8 cellular contexts compared by ENCODE assay signal in genomic region chr2:9629222-9630000, GRCh38. TPM values are rescaled to one million over a fixed set of nuclear protein-coding genes. Genes with fewer than 3 reads are reported as not detected.
DNase-seq lines count a peak whose midpoint lies in the region; ATAC-seq and TF ChIP-seq lines count a peak whose summit lies in the region.

No MANE protein-coding gene starts in this region.

- TF ChIP-seq CTCF in WI38 (IDR thresholded peaks at IDR 0.05; ENCODE audit: low read depth, low read length), result no peak
- TF ChIP-seq CTCF in foreskin keratinocyte (conservative IDR thresholded peaks at IDR 0.05), result no peak

- peaks cover 30% of the 10 kb centered on the region for H3K27me3 Mint-ChIP-seq in activated naive CD4-positive, alpha-beta T cell treated with anti-CD3 and anti-CD28 coated beads, Interleukin-2, amount 10 ng/mL, durations not matched to agents 7 days and 5 days

- H3K4me1 Mint-ChIP-seq in activated naive CD4-positive, alpha-beta T cell treated with anti-CD3 and anti-CD28 coated beads, Interleukin-2, amount 10 ng/mL, durations not matched to agents 7 days and 5 days, result peaks cover 60% of the 10 kb centered on the region

- peak overlapping the region; percentile 61 for H3K27ac ChIP-seq in foreskin keratinocyte

- peak overlapping the region; percentile 90 for H3K4me3 ChIP-seq in WI38 (ENCODE audit: low read depth, low read length)

- H3K27me3 ChIP-seq in foreskin keratinocyte, result no peaks in the 10 kb centered on the region

- DNase-seq in activated naive CD4-positive, alpha-beta T cell treated with anti-CD3 and anti-CD28 coated beads, Interleukin-2, amount 10 ng/mL, durations not matched to agents 7 days and 5 days, result no peak
- no peak for DNase-seq in activated naive CD4-positive, alpha-beta T cell treated with anti-CD3 and anti-CD28 coated beads, Interleukin-2, amount 50 U/mL, for 16 hours
- peak in 1 of 2 donors; percentile 47 for DNase-seq in foreskin keratinocyte
- peak; percentile 53 for DNase-seq in renal cortical epithelial cell (ENCODE audit: low read depth)

- peak overlapping the region; percentile 97 for H3K4me3 Mint-ChIP-seq in activated naive CD4-positive, alpha-beta T cell treated with anti-CD3 and anti-CD28 coated beads, Interleukin-2, amount 10 ng/mL, durations not matched to agents 7 days and 5 days

- H3K36me3 Mint-ChIP-seq in activated naive CD4-positive, alpha-beta T cell treated with anti-CD3 and anti-CD28 coated beads, Interleukin-2, amount 10 ng/mL, durations not matched to agents 7 days and 5 days, result peaks cover 52% of the 10 kb centered on the region

- peak overlapping the region; percentile 93 for H3K27ac Mint-ChIP-seq in activated naive CD4-positive, alpha-beta T cell treated with anti-CD3 and anti-CD28 coated beads, Interleukin-2, amount 10 ng/mL, durations not matched to agents 7 days and 5 days

- ATAC-seq in foreskin keratinocyte (no peak), HG03469 (IDR thresholded peaks at IDR 0.05; ENCODE audit: unreplicated experiment) (no peak), GM18909 (IDR thresholded peaks at IDR 0.05; ENCODE audit: poor library complexity, unreplicated experiment) (no peak), HG03196 (IDR thresholded peaks at IDR 0.05; ENCODE audit: unreplicated experiment) (no peak)

- CTCF ChIA-PET in activated naive CD4-positive, alpha-beta T cell treated with anti-CD3 and anti-CD28 coated beads, Interleukin-2, amount 10 ng/mL, durations not matched to agents 7 days and 5 days (lab: Charles Lee), result interaction anchor here (1.2 to 2.0 kb wide), 7 partner anchors 9 to 141 kb away, joined by 3 to 6 read pairs (median 5); partner anchors contain the start of gene ADAM17

- H3K4me1 ChIP-seq in foreskin keratinocyte, result peaks cover 20% of the 10 kb centered on the region

- no peaks in the 10 kb centered on the region for H3K9me3 Mint-ChIP-seq in activated naive CD4-positive, alpha-beta T cell treated with anti-CD3 and anti-CD28 coated beads, Interleukin-2, amount 10 ng/mL, durations not matched to agents 7 days and 5 days

RNA-seq across cellular contexts. Expression of gene YWHAQ, which starts 1.4 kb away (rescaled TPM):
- total RNA-seq in foreskin keratinocyte, result 376 and 422 TPM in 2 replicates
- polyA plus RNA-seq in foreskin keratinocyte, result 265 and 322 TPM in 2 replicates
- total RNA-seq in renal cortical epithelial cell, result 414 and 525 TPM in 2 replicates
